15 cellular contexts compared by ENCODE assay signal in genomic region chr20:63952210-63952535, GRCh38. TPM values are rescaled to one million over a fixed set of nuclear protein-coding genes. Genes with fewer than 3 reads are reported as not detected.
DNase-seq lines count a peak whose midpoint lies in the region; TF ChIP-seq lines count a peak whose summit lies in the region.
"Had no signal": no experiment of that assay in that cellular context is flagged by ENCODE, and none has a peak within 500 bp of the region (broad histone marks: within the 10 kb centered on the region; RNA-seq: fewer than 3 reads in every experiment).

No MANE protein-coding gene starts in this region.

- H3K4me1 ChIP-seq in MM.1S (ENCODE audit: low read length) (peaks cover 38% of the 10 kb centered on the region), mucosa of rectum (ENCODE audit: control insufficient read depth in 2 of 2, insufficient read depth in 2 of 2, low read length in 2 of 2) (peaks cover 63 to 65% of the 10 kb centered on the region in 2 donors), suprapubic skin (peaks cover 90% of the 10 kb centered on the region)

- H3K9ac ChIP-seq in MM.1S (ENCODE audit: low read length) (peak overlapping the region; percentile 50; the same call in 1 of the 2 replicates), mucosa of rectum (ENCODE audit: low read depth in 1 of 2, low read length in 2 of 2) (peak overlapping the region in 1 of 2 donors; percentile 23)

- peak overlapping the region; percentile 99; the same call in 1 of the 2 replicates for H3K4me2 ChIP-seq in MM.1S (ENCODE audit: low read depth, low read length)

- TF ChIP-seq POLR2A in suprapubic skin (IDR thresholded peaks at IDR 0.05) = no peak

- H3K27me3 ChIP-seq in MM.1S (replicated peaks; ENCODE audit: insufficient read depth, low read length) (no peaks in the 10 kb centered on the region), dorsolateral prefrontal cortex (no peaks in the 10 kb centered on the region), mucosa of rectum (ENCODE audit: control insufficient read depth in 2 of 2, insufficient read depth in 2 of 2, low read length in 2 of 2) (no peaks in the 10 kb centered on the region), suprapubic skin (no peaks in the 10 kb centered on the region)

- H3F3A ChIP-seq in MM.1S (ENCODE audit: insufficient read depth, low read length) = peaks cover 28% of the 10 kb centered on the region

- no peaks in the 10 kb centered on the region for H3K27me3 Mint-ChIP-seq in activated naive CD4-positive, alpha-beta T cell treated with anti-CD3 and anti-CD28 coated beads, Interleukin-2, amount 10 ng/mL, durations not matched to agents 7 days and 5 days

- H3K36me3 ChIP-seq in MM.1S (replicated peaks; ENCODE audit: insufficient read depth, low read length) (no peaks in the 10 kb centered on the region), mucosa of rectum (ENCODE audit: control insufficient read depth in 2 of 2, insufficient read depth in 2 of 2, low read length in 2 of 2) (peaks cover 0 to 8% of the 10 kb centered on the region in 2 donors), suprapubic skin (no peaks in the 10 kb centered on the region)

- intact Hi-C loops in dorsolateral prefrontal cortex (cut with DNase I) = no loop called here

- no peak for TF ChIP-seq CTCF in MM.1S (IDR thresholded peaks at IDR 0.05; ENCODE audit: low read length)
- no peak for TF ChIP-seq CTCF in dorsolateral prefrontal cortex (IDR thresholded peaks at IDR 0.05 in 54 of 56, conservative IDR thresholded peaks at IDR 0.05 in 2 of 56; ENCODE audit: low read depth in 1 of 56, partially characterized antibody in 56 of 56)
- TF ChIP-seq CTCF in suprapubic skin (IDR thresholded peaks at IDR 0.05) = no peak

- peaks cover 90% of the 10 kb centered on the region for H3K79me2 ChIP-seq in MM.1S (ENCODE audit: low read length)

- H3K4me1 Mint-ChIP-seq in activated naive CD4-positive, alpha-beta T cell treated with anti-CD3 and anti-CD28 coated beads, Interleukin-2, amount 10 ng/mL, durations not matched to agents 7 days and 5 days = peaks cover 61% of the 10 kb centered on the region

- H2AFZ ChIP-seq in MM.1S (ENCODE audit: low read length) = no peak overlapping the region

- H3K9me3 ChIP-seq in MM.1S (replicated peaks; ENCODE audit: insufficient read depth, low read length) (no peaks in the 10 kb centered on the region), mucosa of rectum (ENCODE audit: control insufficient read depth in 2 of 2, low read length in 2 of 2) (no peaks in the 10 kb centered on the region), suprapubic skin (no peaks in the 10 kb centered on the region)

- CTCF ChIA-PET in activated naive CD4-positive, alpha-beta T cell treated with anti-CD3 and anti-CD28 coated beads, Interleukin-2, amount 10 ng/mL, durations not matched to agents 7 days and 5 days (lab: Charles Lee) = no interaction called here

- no peak overlapping the region for H3K4me3 Mint-ChIP-seq in activated naive CD4-positive, alpha-beta T cell treated with anti-CD3 and anti-CD28 coated beads, Interleukin-2, amount 10 ng/mL, durations not matched to agents 7 days and 5 days
- H3K4me3 Mint-ChIP-seq: T-helper 1 cell treated with Interleukin-12 subunit alpha and Interleukin-12 subunit beta and Interleukin-4 antibody, amounts not matched to agents 30 μg/mL and 1 μg/mL, for 36 hours had no signal

- H3K36me3 Mint-ChIP-seq in activated naive CD4-positive, alpha-beta T cell treated with anti-CD3 and anti-CD28 coated beads, Interleukin-2, amount 10 ng/mL, durations not matched to agents 7 days and 5 days = peaks cover 7% of the 10 kb centered on the region

- no peak overlapping the region for H3K27ac Mint-ChIP-seq in activated naive CD4-positive, alpha-beta T cell treated with anti-CD3 and anti-CD28 coated beads, Interleukin-2, amount 10 ng/mL, durations not matched to agents 7 days and 5 days
- H3K27ac Mint-ChIP-seq: T-helper 1 cell treated with Interleukin-12 subunit alpha and Interleukin-12 subunit beta and Interleukin-4 antibody, amounts not matched to agents 30 μg/mL and 1 μg/mL, for 36 hours had no signal

- H4K20me1 ChIP-seq in MM.1S (ENCODE audit: insufficient read depth, low read length) = peaks cover 26% of the 10 kb centered on the region; the same call in 1 of the 2 replicates

- DNase-seq in MM.1S (no peak), dorsolateral prefrontal cortex (no peak), suprapubic skin (ENCODE audit: low spot score in 2 of 2) (no peak), DMS79 treated with DMSO at 0.1 percent for 48 hours (lab: John Stamatoyannopoulos, UW) (no peak)
- no peak for DNase-seq in activated naive CD4-positive, alpha-beta T cell treated with anti-CD3 and anti-CD28 coated beads, Interleukin-2, amount 10 ng/mL, durations not matched to agents 7 days and 5 days
- DNase-seq in activated CD4-positive, alpha-beta T cell treated with anti-CD3 and anti-CD28 coated beads for 1 hour = no peak
- DNase-seq in activated CD4-positive, alpha-beta T cell treated with anti-CD3 and anti-CD28 coated beads, Interleukin-2, amount 50 U/mL, for 1 hour = no peak
- DNase-seq: activated CD4-positive, CD25-positive, alpha-beta regulatory T cell; AML-193; DMS153; effector CD4-positive, alpha-beta T cell; NCI-H1092 had no signal

- H3K9me2 ChIP-seq in MM.1S (replicated peaks; ENCODE audit: insufficient read depth, low read length) = no peaks in the 10 kb centered on the region

- H3K4me3 ChIP-seq in MM.1S (ENCODE audit: low read length) = peak overlapping the region; percentile 45; the same call in 1 of the 2 replicates
- H3K4me3 ChIP-seq in dorsolateral prefrontal cortex = no peak overlapping the region
- no peak overlapping the region for H3K4me3 ChIP-seq in mucosa of rectum (ENCODE audit: low read length in 2 of 2)
- no peak overlapping the region for H3K4me3 ChIP-seq in suprapubic skin

- no peak for TF ChIP-seq EP300 in suprapubic skin (IDR thresholded peaks at IDR 0.05)

- H3K27ac ChIP-seq in MM.1S (ENCODE audit: low read length) = peak overlapping the region; percentile 74
- peak overlapping the region in 47 of 59 donors; percentile 6 to 100 (median 96) for H3K27ac ChIP-seq in dorsolateral prefrontal cortex
- H3K27ac ChIP-seq in mucosa of rectum (ENCODE audit: low read depth in 2 of 2, low read length in 2 of 2) = peak overlapping the region; percentile 75 to 77
- H3K27ac ChIP-seq in suprapubic skin = peak overlapping the region; percentile 42

- H3K9me3 Mint-ChIP-seq in activated naive CD4-positive, alpha-beta T cell treated with anti-CD3 and anti-CD28 coated beads, Interleukin-2, amount 10 ng/mL, durations not matched to agents 7 days and 5 days = peaks cover 2% of the 10 kb centered on the region
- H3K9me3 Mint-ChIP-seq: neural crest cell had no signal

- WGBS in suprapubic skin = 20% methylated on average over 1 of the region's 15 CpGs

RNA-seq across cellular contexts. Expression of gene UCKL1, which starts 4.0 kb away (rescaled TPM):
- total RNA-seq in dorsolateral prefrontal cortex (10 to 100 TPM; 22.1 to 74.1 (median 40.8) TPM), suprapubic skin (10 to 100 TPM; 32.3 to 80.1 (median 52.5) TPM)

RNA-seq across cellular contexts. Expression of gene ZNF512B, which starts 17.6 kb away (rescaled TPM):
- total RNA-seq in dorsolateral prefrontal cortex (10 to 100 TPM; 18.7 to 37.5 (median 26.3) TPM), suprapubic skin (10 to 100 TPM; 17.7 to 32.4 (median 24.3) TPM)

RNA-seq across cellular contexts. Expression of gene SAMD10, which starts 27.3 kb away (rescaled TPM):
- total RNA-seq in dorsolateral prefrontal cortex (10 to 100 TPM in 38 of 120 experiments, 1 to 10 TPM in 82; 4.0 to 15.8 (median 8.8) TPM), suprapubic skin (10 to 100 TPM in 2 of 4 donors, 1 to 10 TPM in 2; 7.2 to 15.8 (median 9.6) TPM)

RNA-seq across cellular contexts. Expression of gene PRPF6, which starts 28.8 kb away (rescaled TPM):
- total RNA-seq in dorsolateral prefrontal cortex (10 to 100 TPM; 41.9 to 83.8 (median 68.3) TPM), suprapubic skin (10 to 100 TPM; 70.7 to 93.0 (median 83.9) TPM)

RNA-seq across cellular contexts. Expression of gene DNAJC5, which starts 57.2 kb away (rescaled TPM):
- 100 to 1,000 TPM in 117 of 120 experiments, 10 to 100 TPM in 3; 69.5 to 175 (median 137) TPM for total RNA-seq in dorsolateral prefrontal cortex
- total RNA-seq in suprapubic skin = 10 to 100 TPM; 36.4 to 62.0 (median 53.7) TPM

Comparison
In these comparisons a context has a peak if more than half of its experiments do, and no peak if none do; other contexts are left out.
1. H3K27ac ChIP-seq: peak in every context shown above with its lines; median percentile 96 in dorsolateral prefrontal cortex; 76 in mucosa of rectum; 74 in MM.1S; 42 in suprapubic skin.